In genomic region chr3:139718415-139718814, GRCh38 we compare ENCODE assay signal across 8 cellular contexts. TPM values are rescaled to one million over a fixed set of nuclear protein-coding genes. Genes with fewer than 3 reads are reported as not detected.
DNase-seq lines count a peak whose midpoint lies in the region; ATAC-seq and TF ChIP-seq lines count a peak whose summit lies in the region.

No MANE protein-coding gene starts in this region.

- peaks cover 4% of the 10 kb centered on the region for H3K4me1 Mint-ChIP-seq in brain

- H3K9me3 ChIP-seq in left lung (no peaks in the 10 kb centered on the region), vagina (no peaks in the 10 kb centered on the region)

- no peaks in the 10 kb centered on the region for H3K9me3 Mint-ChIP-seq in brain

- TF ChIP-seq CTCF in AG10803 (conservative IDR thresholded peaks at IDR 0.05; ENCODE audit: low read length) (peak; percentile 65), brain (conservative IDR thresholded peaks at IDR 0.05) (peak; percentile 40 to 67), left lung (IDR thresholded peaks at IDR 0.05) (peak in 1 of 2 donors; percentile 27), vagina (IDR thresholded peaks at IDR 0.05) (no peak)

- intact Hi-C loops in left lung (cut with DNase I) = no loop called here
- intact Hi-C loops in vagina (cut with DNase I) = no loop called here

- H3K27me3 Mint-ChIP-seq in brain = peaks cover 5% of the 10 kb centered on the region

- H3K27me3 ChIP-seq in left lung (no peaks in the 10 kb centered on the region), vagina (no peaks in the 10 kb centered on the region)

- no peak overlapping the region for H3K4me3 ChIP-seq in AG10803 (ENCODE audit: low read length)
- no peak overlapping the region for H3K4me3 ChIP-seq in left lung
- H3K4me3 ChIP-seq in vagina = no peak overlapping the region

- TF ChIP-seq POLR2A in vagina (IDR thresholded peaks at IDR 0.05) (no peak), GM18505 (IDR thresholded peaks at IDR 0.05; ENCODE audit: borderline replicate concordance, extremely low read depth, insufficient read depth, insufficient read length) (no peak)

- H3K4me1 ChIP-seq in left lung = no peaks in the 10 kb centered on the region
- no peaks in the 10 kb centered on the region for H3K4me1 ChIP-seq in vagina

- DNase-seq in AG10803 (ENCODE audit: low read depth) = peak; percentile 35
- peak; percentile 21 for DNase-seq in HuH-7.5 (ENCODE audit: low spot score)
- DNase-seq in left lung = no peak
- no peak for DNase-seq in activated naive CD4-positive, alpha-beta T cell treated with anti-CD3 and anti-CD28 coated beads, Interleukin-2, amount 50 U/mL, for 16 hours
- no peak for DNase-seq in activated CD4-positive, alpha-beta T cell treated with anti-CD3 and anti-CD28 coated beads for 4 hours
- no peak for DNase-seq in vagina (ENCODE audit: extremely low spot score in 2 of 2)

- no peak overlapping the region for H3K27ac ChIP-seq in left lung
- no peak overlapping the region for H3K27ac ChIP-seq in vagina

- H3K27ac Mint-ChIP-seq in brain = no peak overlapping the region

- H3K4me3 Mint-ChIP-seq in brain = no peak overlapping the region

- H3K36me3 Mint-ChIP-seq in brain = no peaks in the 10 kb centered on the region

- no peaks in the 10 kb centered on the region for H3K36me3 ChIP-seq in left lung
- no peaks in the 10 kb centered on the region for H3K36me3 ChIP-seq in vagina

- ATAC-seq in left lung (peak; percentile 37), GM18505 (IDR thresholded peaks at IDR 0.05; ENCODE audit: unreplicated experiment) (no peak)

RNA-seq across cellular contexts. Expression of gene NMNAT3, which starts 40.6 kb away (rescaled TPM):
- 28.1 TPM for polyA plus RNA-seq in brain (ENCODE audit: insufficient read depth, low read depth, low replicate concordance)
- 1 to 10 TPM; 3.2 to 4.5 TPM for total RNA-seq in left lung
- total RNA-seq in vagina = 17.4 TPM

Comparison
In these comparisons a context has a peak if more than half of its experiments do, and no peak if none do; other contexts are left out.
1. DNase-seq: peak in AG10803 (single experiment) and HuH-7.5 (single experiment); none in left lung (0 of 2), activated naive CD4-positive, alpha-beta T cell treated with anti-CD3 and anti-CD28 coated beads, Interleukin-2, amount 50 U/mL, for 16 hours (single experiment), activated CD4-positive, alpha-beta T cell treated with anti-CD3 and anti-CD28 coated beads for 4 hours (0 of 2) and vagina (0 of 2).
2. CTCF ChIP-seq: peak in AG10803 (single experiment) and brain (2 of 2); none in vagina (0 of 3).